ENCODE assay signal across 8 cellular contexts in the genomic region with DNA sequence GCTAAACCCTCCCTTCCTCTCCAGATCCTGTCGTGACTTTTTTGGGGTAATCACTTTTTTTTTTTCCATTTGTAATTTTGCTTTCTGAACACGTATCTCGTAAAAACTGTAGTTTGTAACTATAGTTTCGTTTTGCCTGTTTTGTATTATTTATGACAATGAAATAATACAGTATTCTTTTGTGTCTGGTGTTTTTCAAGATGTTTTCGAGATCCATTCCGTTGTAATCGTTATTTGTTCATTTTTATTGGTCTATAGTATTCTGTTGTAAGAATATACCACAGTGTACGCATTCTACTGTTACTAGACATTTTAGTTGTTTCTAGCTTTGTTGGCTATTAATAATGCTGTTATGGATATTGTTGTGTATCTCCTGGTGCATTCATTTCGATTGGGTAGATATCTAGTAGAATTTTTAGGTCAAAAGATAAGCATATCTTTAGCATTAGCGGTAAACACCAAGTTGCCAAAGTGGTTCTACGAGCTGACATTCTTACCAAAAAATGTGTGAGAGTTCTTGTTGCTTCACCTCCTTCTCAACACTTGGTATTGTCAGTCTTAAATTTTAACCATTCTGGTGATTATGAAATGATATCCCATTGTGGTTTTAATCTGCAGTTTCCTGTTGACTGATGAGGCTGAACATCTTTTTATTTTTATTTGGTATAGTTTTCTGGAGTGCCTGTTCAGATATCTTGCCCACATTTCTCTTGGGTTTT.
DNase-seq lines count a peak whose midpoint lies in the region; ATAC-seq, FAIRE-seq and TF ChIP-seq lines count a peak whose summit lies in the region.

No MANE protein-coding gene starts in this region.

- H3K4me2 ChIP-seq in Loucy (ENCODE audit: low read depth, low read length, poor library complexity, severe bottlenecking) = peak overlapping the region; percentile 99
- peak overlapping the region; percentile 83 for H3K4me2 ChIP-seq in neural progenitor cell

- H3F3A ChIP-seq in Loucy (ENCODE audit: low read depth) (0 out of 2 replicates have a peak, but pooled peaks cover 2% of the 10 kb centered on the region), neural progenitor cell (ENCODE audit: low read depth) (peaks cover 5% of the 10 kb centered on the region)

- peak overlapping the region; percentile 60 for H2AFZ ChIP-seq in Loucy (ENCODE audit: low read length)
- H2AFZ ChIP-seq in neural progenitor cell (replicated peaks) = no peak overlapping the region

- H3K27me3 ChIP-seq in CD4-positive, CD25-positive, alpha-beta regulatory T cell (ENCODE audit: control insufficient read depth, insufficient read depth, low read length) = peaks cover 16% of the 10 kb centered on the region
- H3K27me3 ChIP-seq in Loucy (ENCODE audit: insufficient read depth, low read length, poor library complexity, severe bottlenecking) (no peaks in the 10 kb centered on the region), duodenal mucosa (ENCODE audit: control insufficient read depth in 1 of 2, insufficient read depth in 2 of 2, low read length in 2 of 2) (peaks cover 12 to 14% of the 10 kb centered on the region in 2 donors), neural progenitor cell (peaks cover 16% of the 10 kb centered on the region)

- H3K27me3 Mint-ChIP-seq in CD4-positive, CD25-positive, alpha-beta regulatory T cell = peaks cover 55% of the 10 kb centered on the region
- peaks cover 21% of the 10 kb centered on the region for H3K27me3 Mint-ChIP-seq in neural progenitor cell (ENCODE audit: insufficient read depth, low read depth)

- TF ChIP-seq CTCF in Loucy (conservative IDR thresholded peaks at IDR 0.05; ENCODE audit: low read length) = no peak
- no peak for TF ChIP-seq CTCF in neural progenitor cell (IDR thresholded peaks at IDR 0.05)

- H3K9me3 ChIP-seq in CD4-positive, CD25-positive, alpha-beta regulatory T cell (ENCODE audit: control insufficient read depth in 2 of 2, low read length in 2 of 2) = no peaks in the 10 kb centered on the region
- H3K9me3 ChIP-seq in Loucy (ENCODE audit: insufficient read depth, low read depth, low read length) = peaks cover 9% of the 10 kb centered on the region; the same call in 1 of the 2 replicates
- H3K9me3 ChIP-seq in duodenal mucosa (ENCODE audit: control insufficient read depth in 1 of 2, low read length in 2 of 2) = peaks cover 0 to 4% of the 10 kb centered on the region in 2 donors
- H3K9me3 ChIP-seq in neural progenitor cell (ENCODE audit: low read depth) = peaks cover 4% of the 10 kb centered on the region

- H3K4me3 ChIP-seq in CD4-positive, CD25-positive, alpha-beta regulatory T cell (ENCODE audit: low read depth, low read length) = peak overlapping the region; percentile 60
- peak overlapping the region; percentile 94 for H3K4me3 ChIP-seq in Loucy (ENCODE audit: low read length, poor library complexity, severe bottlenecking)
- peak overlapping the region; percentile 48 to 79 for H3K4me3 ChIP-seq in duodenal mucosa (ENCODE audit: low read depth in 1 of 2, low read length in 2 of 2)
- H3K4me3 ChIP-seq in neural progenitor cell = peak overlapping the region; percentile 84

- peaks cover 0 to 7% (median 1%) of the 10 kb centered on the region in 7 donors for H3K9me3 Mint-ChIP-seq in CD4-positive, CD25-positive, alpha-beta regulatory T cell
- H3K9me3 Mint-ChIP-seq in neural progenitor cell = peaks cover 45% of the 10 kb centered on the region

- H4K20me1 ChIP-seq in Loucy (ENCODE audit: insufficient read depth, low read length, poor library complexity, severe bottlenecking) (peaks cover 38% of the 10 kb centered on the region), neural progenitor cell (ENCODE audit: low read depth) (no peaks in the 10 kb centered on the region)

- no peak for ATAC-seq in CD4-positive, CD25-positive, alpha-beta regulatory T cell (ENCODE audit: low read depth in 2 of 2)
- no peak for ATAC-seq in GM18870 (IDR thresholded peaks at IDR 0.05; ENCODE audit: unreplicated experiment)

- H3K4me1 ChIP-seq in CD4-positive, CD25-positive, alpha-beta regulatory T cell (ENCODE audit: control insufficient read depth, insufficient read depth, low read length, poor library complexity, severe bottlenecking) = peaks cover 14% of the 10 kb centered on the region
- peaks cover 41% of the 10 kb centered on the region for H3K4me1 ChIP-seq in Loucy (ENCODE audit: insufficient read depth, low read length, poor library complexity, severe bottlenecking)
- H3K4me1 ChIP-seq in duodenal mucosa (ENCODE audit: control insufficient read depth in 1 of 2, insufficient read depth in 2 of 2, low read length in 2 of 2) = peaks cover 6 to 12% of the 10 kb centered on the region in 2 donors
- H3K4me1 ChIP-seq in neural progenitor cell = peaks cover 5% of the 10 kb centered on the region

- H3K4me1 Mint-ChIP-seq in CD4-positive, CD25-positive, alpha-beta regulatory T cell = peaks cover 6 to 20% (median 10%) of the 10 kb centered on the region in 4 donors
- peaks cover 18% of the 10 kb centered on the region for H3K4me1 Mint-ChIP-seq in neural progenitor cell

- H3K9ac ChIP-seq in Loucy (ENCODE audit: low read depth, low read length, poor library complexity, severe bottlenecking) = peak overlapping the region; percentile 80
- H3K9ac ChIP-seq in duodenal mucosa (ENCODE audit: low read depth in 1 of 2, low read length in 2 of 2) = peak overlapping the region in 1 of 2 donors; percentile 54
- H3K9ac ChIP-seq in neural progenitor cell = peak overlapping the region; percentile 5

- H3K4me3 Mint-ChIP-seq in CD4-positive, CD25-positive, alpha-beta regulatory T cell = peak overlapping the region; percentile 88 to 99 (median 92)
- peak overlapping the region; percentile 99 for H3K4me3 Mint-ChIP-seq in neural progenitor cell

- H3K36me3 ChIP-seq in CD4-positive, CD25-positive, alpha-beta regulatory T cell (ENCODE audit: control insufficient read depth, insufficient read depth, low read length) = no peaks in the 10 kb centered on the region
- H3K36me3 ChIP-seq in Loucy (ENCODE audit: insufficient read depth, low read length) (no peaks in the 10 kb centered on the region), duodenal mucosa (ENCODE audit: control insufficient read depth in 1 of 2, insufficient read depth in 2 of 2, low read length in 2 of 2) (no peaks in the 10 kb centered on the region), neural progenitor cell (peaks cover 5% of the 10 kb centered on the region)

- no peak overlapping the region for H3K27ac ChIP-seq in CD4-positive, CD25-positive, alpha-beta regulatory T cell (ENCODE audit: insufficient read depth, low read length, poor library complexity, severe bottlenecking)
- no peak overlapping the region for H3K27ac ChIP-seq in duodenal mucosa (ENCODE audit: low read depth, low read length)
- H3K27ac ChIP-seq in neural progenitor cell = no peak overlapping the region

- H3K36me3 Mint-ChIP-seq in CD4-positive, CD25-positive, alpha-beta regulatory T cell = no peaks in the 10 kb centered on the region
- H3K36me3 Mint-ChIP-seq in neural progenitor cell = peaks cover 33% of the 10 kb centered on the region

- H3K9me2 ChIP-seq in Loucy (replicated peaks; ENCODE audit: low read depth, low read length) = no peaks in the 10 kb centered on the region

- DNase-seq in CD4-positive, CD25-positive, alpha-beta regulatory T cell = no peak
- DNase-seq in neural progenitor cell (ENCODE audit: low spot score) = no peak
- no peak for DNase-seq in frontal cortex (ENCODE audit: low spot score in 2 of 2)
- DNase-seq in SKM-1 treated with dmso at 0.1 percent for 144 hours (lab: John Stamatoyannopoulos, UW; ENCODE audit: unreplicated experiment) = no peak
- no peak for DNase-seq in mesenteric fat pad (ENCODE audit: low spot score)

- H3K79me2 ChIP-seq in Loucy (ENCODE audit: insufficient read depth, low read length) = peaks cover 56% of the 10 kb centered on the region
- peaks cover 59% of the 10 kb centered on the region for H3K79me2 ChIP-seq in neural progenitor cell (ENCODE audit: low read depth)

- H3K27ac Mint-ChIP-seq in CD4-positive, CD25-positive, alpha-beta regulatory T cell = peak overlapping the region in 2 of 3 donors; percentile 14 to 85
- H3K27ac Mint-ChIP-seq in neural progenitor cell = peak overlapping the region; percentile 69

- no peak for FAIRE-seq in frontal cortex (lab: Jason Lieb, UNC)
